In the genomic region with DNA sequence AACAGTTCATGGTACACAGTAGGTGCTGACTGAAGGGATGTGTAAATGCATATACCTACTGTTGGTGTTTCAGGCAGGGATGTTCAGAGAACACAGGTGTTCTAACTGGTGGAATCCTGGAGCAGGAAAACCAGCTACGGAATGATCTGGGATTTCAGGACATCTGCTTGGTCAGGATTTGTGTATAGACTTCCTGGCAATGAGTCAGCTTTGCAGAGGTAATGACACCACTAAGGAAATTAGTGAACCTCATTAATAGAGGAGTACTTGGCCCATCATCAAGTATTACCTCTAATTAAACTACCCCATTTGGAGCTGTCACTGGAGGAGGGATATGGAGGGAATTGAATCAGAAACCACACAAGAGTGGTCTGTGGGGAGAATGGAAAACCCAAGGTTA, we compare ENCODE assay signal across 28 cellular contexts. TPM values are rescaled to one million over a fixed set of nuclear protein-coding genes. Genes with fewer than 3 reads are reported as not detected.
DNase-seq lines count a peak whose midpoint lies in the region; ATAC-seq and TF ChIP-seq lines count a peak whose summit lies in the region.
"Had no signal": no experiment of that assay in that cellular context is flagged by ENCODE, and none has a peak within 500 bp of the region (broad histone marks: within the 10 kb centered on the region; RNA-seq: fewer than 3 reads in every experiment).

No MANE protein-coding gene starts in this region.

- DNase-seq in activated naive CD4-positive, alpha-beta T cell treated with anti-CD3 and anti-CD28 coated beads, Interleukin-2, amount 50 U/mL, for 72 hours (ENCODE audit: low spot score in 2 of 2): no peak
- DNase-seq in activated naive CD4-positive, alpha-beta T cell treated with anti-CD3 and anti-CD28 coated beads, Interleukin-2, amount 10 ng/mL, durations not matched to agents 7 days and 5 days: no peak
- no peak for DNase-seq in activated naive CD8-positive, alpha-beta T cell treated with anti-CD3 and anti-CD28 coated beads, Interleukin-2, amount 50 U/mL, for 24 hours
- DNase-seq in endothelial cell (ENCODE audit: low spot score) (no peak), renal cortical epithelial cell (ENCODE audit: low read depth) (peak; percentile 9), ecto neural progenitor cell (ENCODE audit: low spot score) (no peak), sciatic nerve (ENCODE audit: low spot score) (no peak)
- DNase-seq: C1 segment of cervical spinal cord; CD8-positive, alpha-beta T cell; DMS 273 treated with DMSO at 0.1 percent for 48 hours; DMS79; EL; GDM1; GOT3; HFFc6; IMR-90; KG1; MG63; NCI-H1105 treated with DMSO at 0.1 percent for 48 hours; NCI-H146; NCI-H1930; NCI-H2107; NCI-H524; SHP77 treated with DMSO at 0.1 percent for 48 hours had no signal

- no peaks in the 10 kb centered on the region for H3K27me3 Mint-ChIP-seq in activated naive CD4-positive, alpha-beta T cell treated with anti-CD3 and anti-CD28 coated beads, Interleukin-2, amount 10 ng/mL, durations not matched to agents 7 days and 5 days
- no peaks in the 10 kb centered on the region for H3K27me3 Mint-ChIP-seq in activated naive CD8-positive, alpha-beta T cell treated with anti-CD3 and anti-CD28 coated beads, Interleukin-2, amount 50 U/mL, for 24 hours
- H3K27me3 Mint-ChIP-seq in endothelial cell (ENCODE audit: unreplicated experiment): peaks cover 5% of the 10 kb centered on the region

- peak overlapping the region; percentile 25 to 90 for H3K27ac Mint-ChIP-seq in activated naive CD4-positive, alpha-beta T cell treated with anti-CD3 and anti-CD28 coated beads, Interleukin-2, amount 50 U/mL, for 72 hours
- H3K27ac Mint-ChIP-seq in activated naive CD4-positive, alpha-beta T cell treated with anti-CD3 and anti-CD28 coated beads, Interleukin-2, amount 10 ng/mL, durations not matched to agents 7 days and 5 days: no peak overlapping the region
- peak overlapping the region; percentile 41 for H3K27ac Mint-ChIP-seq in activated naive CD8-positive, alpha-beta T cell treated with anti-CD3 and anti-CD28 coated beads, Interleukin-2, amount 50 U/mL, for 24 hours
- no peak overlapping the region for H3K27ac Mint-ChIP-seq in endothelial cell (ENCODE audit: unreplicated experiment)
- H3K27ac Mint-ChIP-seq: CD8-positive, alpha-beta T cell; HFFc6 had no signal

- no peak for TF ChIP-seq CTCF in endothelial cell (IDR thresholded peaks at IDR 0.05; ENCODE audit: unreplicated experiment)

- peaks cover 9% of the 10 kb centered on the region for H3K4me1 Mint-ChIP-seq in activated naive CD4-positive, alpha-beta T cell treated with anti-CD3 and anti-CD28 coated beads, Interleukin-2, amount 10 ng/mL, durations not matched to agents 7 days and 5 days
- peaks cover 18% of the 10 kb centered on the region for H3K4me1 Mint-ChIP-seq in activated naive CD8-positive, alpha-beta T cell treated with anti-CD3 and anti-CD28 coated beads, Interleukin-2, amount 50 U/mL, for 24 hours
- H3K4me1 Mint-ChIP-seq in endothelial cell (ENCODE audit: unreplicated experiment): peaks cover 8% of the 10 kb centered on the region

- no peak overlapping the region for H3K4me3 Mint-ChIP-seq in activated naive CD4-positive, alpha-beta T cell treated with anti-CD3 and anti-CD28 coated beads, Interleukin-2, amount 10 ng/mL, durations not matched to agents 7 days and 5 days
- H3K4me3 Mint-ChIP-seq in activated naive CD8-positive, alpha-beta T cell treated with anti-CD3 and anti-CD28 coated beads, Interleukin-2, amount 50 U/mL, for 24 hours: no peak overlapping the region
- peak overlapping the region; percentile 1 for H3K4me3 Mint-ChIP-seq in endothelial cell (ENCODE audit: unreplicated experiment)
- H3K4me3 Mint-ChIP-seq: CD8-positive, alpha-beta T cell; HFFc6 had no signal

- no peaks in the 10 kb centered on the region for H3K9me3 Mint-ChIP-seq in activated naive CD4-positive, alpha-beta T cell treated with anti-CD3 and anti-CD28 coated beads, Interleukin-2, amount 50 U/mL, for 72 hours
- H3K9me3 Mint-ChIP-seq in activated naive CD4-positive, alpha-beta T cell treated with anti-CD3 and anti-CD28 coated beads, Interleukin-2, amount 10 ng/mL, durations not matched to agents 7 days and 5 days: no peaks in the 10 kb centered on the region
- H3K9me3 Mint-ChIP-seq in activated naive CD8-positive, alpha-beta T cell treated with anti-CD3 and anti-CD28 coated beads, Interleukin-2, amount 50 U/mL, for 24 hours: no peaks in the 10 kb centered on the region
- no peaks in the 10 kb centered on the region for H3K9me3 Mint-ChIP-seq in endothelial cell (ENCODE audit: unreplicated experiment)
- H3K9me3 Mint-ChIP-seq: CD8-positive, alpha-beta T cell; HFFc6 had no signal

- CTCF ChIA-PET in activated naive CD4-positive, alpha-beta T cell treated with anti-CD3 and anti-CD28 coated beads, Interleukin-2, amount 10 ng/mL, durations not matched to agents 7 days and 5 days (lab: Charles Lee): no interaction called here

- H3K36me3 Mint-ChIP-seq in activated naive CD4-positive, alpha-beta T cell treated with anti-CD3 and anti-CD28 coated beads, Interleukin-2, amount 50 U/mL, for 72 hours: peaks cover 28% of the 10 kb centered on the region in 2 donors
- peaks cover 53% of the 10 kb centered on the region for H3K36me3 Mint-ChIP-seq in activated naive CD4-positive, alpha-beta T cell treated with anti-CD3 and anti-CD28 coated beads, Interleukin-2, amount 10 ng/mL, durations not matched to agents 7 days and 5 days
- peaks cover 69% of the 10 kb centered on the region for H3K36me3 Mint-ChIP-seq in activated naive CD8-positive, alpha-beta T cell treated with anti-CD3 and anti-CD28 coated beads, Interleukin-2, amount 50 U/mL, for 24 hours (ENCODE audit: low read depth)
- peaks cover 41% of the 10 kb centered on the region for H3K36me3 Mint-ChIP-seq in endothelial cell (ENCODE audit: low read depth, unreplicated experiment)

- no peak for ATAC-seq in activated naive CD4-positive, alpha-beta T cell treated with anti-CD3 and anti-CD28 coated beads, Interleukin-2, amount 50 U/mL, for 72 hours
- ATAC-seq in activated naive CD8-positive, alpha-beta T cell treated with anti-CD3 and anti-CD28 coated beads, Interleukin-2, amount 50 U/mL, for 24 hours: no peak
- ATAC-seq in sciatic nerve (no peak), GM18870 (IDR thresholded peaks at IDR 0.05; ENCODE audit: unreplicated experiment) (no peak)
- ATAC-seq: CD8-positive, alpha-beta T cell; GM12878; Panc1 had no signal

- intact Hi-C loops in sciatic nerve (cut with DNase I): no loop called here

RNA-seq across cellular contexts. Expression of gene MRPL37, which starts 7.3 kb away (rescaled TPM):
- 100 to 1,000 TPM; 169 to 186 TPM for total RNA-seq in activated naive CD4-positive, alpha-beta T cell treated with anti-CD3 and anti-CD28 coated beads, Interleukin-2, amount 50 U/mL, for 72 hours
- 63.1 TPM for total RNA-seq in endothelial cell (ENCODE audit: unreplicated experiment)
- total RNA-seq in renal cortical epithelial cell: 33.3 and 44.8 TPM in 2 replicates
- total RNA-seq in sciatic nerve: 31.1 TPM

RNA-seq across cellular contexts. Expression of gene CYB5RL, which starts 7.5 kb away (rescaled TPM):
- total RNA-seq in activated naive CD4-positive, alpha-beta T cell treated with anti-CD3 and anti-CD28 coated beads, Interleukin-2, amount 50 U/mL, for 72 hours: 10 to 100 TPM; 11.7 to 12.1 TPM
- total RNA-seq in endothelial cell (ENCODE audit: unreplicated experiment) (6.7 TPM), renal cortical epithelial cell (2.6 and 6.0 TPM in 2 replicates), sciatic nerve (8.1 TPM)

RNA-seq across cellular contexts. Expression of gene CDCP2, which starts 54.5 kb away (rescaled TPM):
- under 1 TPM; 0.11 to 0.14 TPM for total RNA-seq in activated naive CD4-positive, alpha-beta T cell treated with anti-CD3 and anti-CD28 coated beads, Interleukin-2, amount 50 U/mL, for 72 hours
- total RNA-seq in endothelial cell (ENCODE audit: unreplicated experiment): 0.36 TPM
- not detected in 2 replicates for total RNA-seq in renal cortical epithelial cell
- total RNA-seq in sciatic nerve: 0.22 TPM
- total RNA-seq: A673; CD8-positive, alpha-beta T cell; HFFc6; IMR-90 had no signal

Comparison
In these comparisons a context has a peak if more than half of its experiments do, and no peak if none do; other contexts are left out.
1. H3K27ac Mint-ChIP-seq: peak in activated naive CD4-positive, alpha-beta T cell treated with anti-CD3 and anti-CD28 coated beads, Interleukin-2, amount 50 U/mL, for 72 hours (2 of 2) and activated naive CD8-positive, alpha-beta T cell treated with anti-CD3 and anti-CD28 coated beads, Interleukin-2, amount 50 U/mL, for 24 hours (single experiment); none in activated naive CD4-positive, alpha-beta T cell treated with anti-CD3 and anti-CD28 coated beads, Interleukin-2, amount 10 ng/mL, durations not matched to agents 7 days and 5 days (single experiment) and endothelial cell (single experiment).